ENCODE assay signal across 9 cellular contexts in genomic region chr5:174503461-174504265, GRCh38.
A peak's percentile ranks its signal among the peaks of the same experiment; 100 is the strongest.
DNase-seq lines count a peak whose midpoint lies in the region; ATAC-seq and TF ChIP-seq lines count a peak whose summit lies in the region.
"Had no signal": no experiment of that assay in that cellular context is flagged by ENCODE, and none has a peak within 500 bp of the region (broad histone marks: within the 10 kb centered on the region; RNA-seq: fewer than 3 reads in every experiment).

No MANE protein-coding gene starts in this region.

- no peak for TF ChIP-seq CTCF in HFFc6 (IDR thresholded peaks at IDR 0.05)
- TF ChIP-seq CTCF in suprapubic skin (IDR thresholded peaks at IDR 0.05), result no peak

- H3K27me3 ChIP-seq in suprapubic skin, result no peaks in the 10 kb centered on the region

- H3K27ac ChIP-seq in suprapubic skin, result no peak overlapping the region
- H3K27ac ChIP-seq: psoas muscle had no signal

- peaks cover 11% of the 10 kb centered on the region for H3K4me1 ChIP-seq in suprapubic skin
- H3K4me1 ChIP-seq: psoas muscle had no signal

- H3K9me3 ChIP-seq in suprapubic skin, result peaks cover 3% of the 10 kb centered on the region
- H3K9me3 ChIP-seq: psoas muscle had no signal

- no peak for TF ChIP-seq POLR2A in suprapubic skin (IDR thresholded peaks at IDR 0.05)

- peak overlapping the region; percentile 15 for H3K4me3 ChIP-seq in suprapubic skin
- H3K4me3 ChIP-seq: psoas muscle had no signal

- WGBS in suprapubic skin, result 39% methylated on average over 16 of the region's 17 CpGs

- H3K27ac Mint-ChIP-seq in HFFc6, result no peak overlapping the region

- in situ Hi-C loops in SK-MEL-5 (cut with HindIII; ENCODE audit: low pct_unique_long_range_greater_than_20kb, low sequenced_read_pairs), result no loop called here

- no peaks in the 10 kb centered on the region for H3K4me1 Mint-ChIP-seq in HFFc6 (ENCODE audit: low read depth)

- TF ChIP-seq EP300 in suprapubic skin (IDR thresholded peaks at IDR 0.05), result no peak

- no peak for ATAC-seq in GM18907 (IDR thresholded peaks at IDR 0.05; ENCODE audit: unreplicated experiment)
- ATAC-seq in HG03520 (IDR thresholded peaks at IDR 0.05; ENCODE audit: unreplicated experiment), result no peak

- DNase-seq in HFFc6 (peak; percentile 13), SK-MEL-5 (ENCODE audit: low read depth, low spot score) (peak; percentile 64), fibroblast of the conjunctiva (ENCODE audit: low read depth) (peak; percentile 18), suprapubic skin (ENCODE audit: low spot score in 2 of 2) (no peak), cortex of kidney (lab: John Stamatoyannopoulos, UW) (no peak)
- DNase-seq: NCI-H526 treated with DMSO at 0.1 percent for 48 hours, psoas muscle had no signal

- H3K27me3 Mint-ChIP-seq in HFFc6 (ENCODE audit: insufficient read depth), result peaks cover 2% of the 10 kb centered on the region; the same call in 1 of the 2 replicates

- H3K4me3 Mint-ChIP-seq in HFFc6, result no peak overlapping the region

- H3K36me3 Mint-ChIP-seq in HFFc6 (ENCODE audit: low read depth), result peaks cover 7% of the 10 kb centered on the region; the same call in 1 of the 2 replicates

- peaks cover 72% of the 10 kb centered on the region for H3K9me3 Mint-ChIP-seq in HFFc6

- H3K36me3 ChIP-seq in suprapubic skin, result no peaks in the 10 kb centered on the region

Comparison
In these comparisons a context has a peak if more than half of its experiments do, and no peak if none do; other contexts are left out.
1. DNase-seq: peak in HFFc6 (single experiment), SK-MEL-5 (single experiment) and fibroblast of the conjunctiva (single experiment); none in suprapubic skin (0 of 2) and cortex of kidney (single experiment).